In genomic region chr16:5649762-5650445, GRCh38 we compare ENCODE assay signal across 16 cellular contexts.
"Had no signal": no experiment of that assay in that cellular context is flagged by ENCODE, and none has a peak within 500 bp of the region (broad histone marks: within the 10 kb centered on the region; RNA-seq: fewer than 3 reads in every experiment).

No MANE protein-coding gene starts in this region.

- H3K27me3 ChIP-seq: adrenal gland, colonic mucosa, foreskin keratinocyte, pancreas had no signal

- H3K27me3 Mint-ChIP-seq: memory B cell had no signal

- DNase-seq: activated CD4-positive, alpha-beta T cell treated with anti-CD3 and anti-CD28 coated beads, Interleukin-2, amount 50 U/mL, for 1 hour; activated CD4-positive, CD25-positive, alpha-beta regulatory T cell; activated naive CD4-positive, alpha-beta T cell treated with anti-CD3 and anti-CD28 coated beads, Interleukin-2, amount 50 U/mL, for 16 hours; activated T-cell treated with anti-CD3 and anti-CD28 coated beads for 4 hours; adrenal gland; caudate nucleus; colonic mucosa; foreskin keratinocyte; head of caudate nucleus; left colon; pancreas; stimulated activated CD4-positive, alpha-beta T cell treated with anti-CD3 and anti-CD28 coated beads, Interleukin-4, amount 100 ng/mL, for 24 hours; stomach had no signal

- H3K4me1 Mint-ChIP-seq: memory B cell had no signal

- ATAC-seq: foreskin keratinocyte, left colon, pancreas had no signal

- H3K36me3 ChIP-seq: adrenal gland, colonic mucosa, pancreas, stomach, thoracic aorta had no signal

- H3K4me1 ChIP-seq: adrenal gland, colonic mucosa, foreskin keratinocyte, pancreas, stomach had no signal

- H3K9me3 ChIP-seq: adrenal gland, colonic mucosa, pancreas, stomach, thoracic aorta had no signal

- H3K27ac ChIP-seq: adrenal gland, colonic mucosa, foreskin keratinocyte, pancreas, stomach, thoracic aorta had no signal

- H3K36me3 Mint-ChIP-seq: memory B cell had no signal

- H3K4me3 ChIP-seq: adrenal gland, colonic mucosa, pancreas, stomach, thoracic aorta had no signal

- H3K4me3 Mint-ChIP-seq: memory B cell had no signal

- H3K27ac Mint-ChIP-seq: activated T-helper 2 cell treated with anti-CD3 and anti-CD28 coated beads, Interferon-gamma antibody, Interleukin-2, Interleukin-4, amounts not matched to agents 10 μg/mL and 5 μg/mL and 100 μg/mL, durations not matched to agents 14 hours and 24 hours and 36 hours; memory B cell had no signal
